ENCODE assay signal across 20 cellular contexts in the genomic region with DNA sequence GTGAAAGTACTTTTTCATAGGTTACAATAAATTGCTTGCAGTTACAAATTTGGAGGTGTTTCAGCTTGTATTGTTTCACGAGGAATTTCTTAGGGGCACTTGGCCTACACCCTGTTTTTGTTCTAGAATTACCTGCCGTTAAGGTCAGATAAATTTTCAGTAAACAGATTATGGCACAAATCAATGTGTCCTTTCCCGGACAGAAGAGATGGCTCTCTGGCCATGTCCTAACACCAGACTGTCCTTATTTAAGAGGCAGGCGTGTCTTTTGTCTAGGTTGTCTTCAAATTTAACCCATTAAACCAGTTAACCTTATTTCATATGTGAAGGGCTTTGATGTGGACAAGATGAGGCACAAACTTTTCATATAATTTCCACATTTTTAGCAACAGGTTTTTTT.
"Had no signal": no experiment of that assay in that cellular context is flagged by ENCODE, and none has a peak within 500 bp of the region (broad histone marks: within the 10 kb centered on the region; RNA-seq: fewer than 3 reads in every experiment).

No MANE protein-coding gene starts in this region.

- H3K27me3 Mint-ChIP-seq: activated CD4-positive, alpha-beta memory T cell treated with anti-CD3 and anti-CD28 coated beads, Interleukin-2, amount 10 ng/mL, durations not matched to agents 7 days and 5 days; activated CD4-positive, alpha-beta T cell treated with anti-CD3 and anti-CD28 coated beads for 36 hours; activated naive CD8-positive, alpha-beta T cell treated with anti-CD3 and anti-CD28 coated beads, Interleukin-2, amount 10 ng/mL, durations not matched to agents 7 days and 5 days had no signal

- H3K4me3 Mint-ChIP-seq: activated CD4-positive, alpha-beta memory T cell treated with anti-CD3 and anti-CD28 coated beads, Interleukin-2, amount 10 ng/mL, durations not matched to agents 7 days and 5 days; activated CD4-positive, alpha-beta T cell treated with anti-CD3 and anti-CD28 coated beads for 36 hours; activated naive CD8-positive, alpha-beta T cell treated with anti-CD3 and anti-CD28 coated beads, Interleukin-2, amount 10 ng/mL, durations not matched to agents 7 days and 5 days; activated T-cell treated with anti-CD3 and anti-CD28 coated beads, Interleukin-2, amount 50 U/mL, for 4 hours had no signal

- ATAC-seq: activated CD4-positive, alpha-beta T cell treated with anti-CD3 and anti-CD28 coated beads for 36 hours; activated T-cell treated with anti-CD3 and anti-CD28 coated beads, Interleukin-2, amount 50 U/mL, for 4 hours had no signal

- H3K4me1 Mint-ChIP-seq: activated CD4-positive, alpha-beta T cell treated with anti-CD3 and anti-CD28 coated beads for 36 hours had no signal

- DNase-seq: activated CD4-positive, alpha-beta memory T cell treated with anti-CD3 and anti-CD28 coated beads, Interleukin-2, amount 10 ng/mL, durations not matched to agents 7 days and 5 days; activated CD4-positive, alpha-beta T cell treated with anti-CD3 and anti-CD28 coated beads for 36 hours; activated CD4-positive, alpha-beta T cell treated with anti-CD3 and anti-CD28 coated beads, Interleukin-2, amount 50 U/mL, for 1 hour; activated CD8-positive, alpha-beta memory T cell treated with anti-CD3 and anti-CD28 coated beads, Interleukin-2, amount 50 U/mL, for 48 hours; activated gamma-delta T cell treated with Interleukin-2 at 50 U/mL for 16 hours; activated naive CD4-positive, alpha-beta T cell treated with anti-CD3 and anti-CD28 coated beads, Interleukin-2, amount 50 U/mL, for 16 hours; activated naive CD8-positive, alpha-beta T cell treated with anti-CD3 and anti-CD28 coated beads, Interleukin-2, amount 10 ng/mL, durations not matched to agents 7 days and 5 days; activated T-cell treated with anti-CD3 and anti-CD28 coated beads, Interleukin-2, amount 50 U/mL, for 4 hours; anterior cingulate cortex; cerebellar nuclear complex; MG63; MV-4-11; NCI-H1105; NCI-H1436; NCI-H187; NCI-H2081; NCI-H510A treated with DMSO at 0.1 percent for 48 hours; NCI-H69; SHP77 treated with DMSO at 0.1 percent for 48 hours had no signal

- H3K9me3 ChIP-seq: adrenal gland, MG63 had no signal

- H3K27ac Mint-ChIP-seq: activated CD4-positive, alpha-beta memory T cell treated with anti-CD3 and anti-CD28 coated beads, Interleukin-2, amount 10 ng/mL, durations not matched to agents 7 days and 5 days; activated naive CD8-positive, alpha-beta T cell treated with anti-CD3 and anti-CD28 coated beads, Interleukin-2, amount 10 ng/mL, durations not matched to agents 7 days and 5 days had no signal

- H3K9me3 Mint-ChIP-seq: activated CD4-positive, alpha-beta memory T cell treated with anti-CD3 and anti-CD28 coated beads, Interleukin-2, amount 10 ng/mL, durations not matched to agents 7 days and 5 days; activated naive CD8-positive, alpha-beta T cell treated with anti-CD3 and anti-CD28 coated beads, Interleukin-2, amount 10 ng/mL, durations not matched to agents 7 days and 5 days; activated T-cell treated with anti-CD3 and anti-CD28 coated beads, Interleukin-2, amount 50 U/mL, for 4 hours had no signal
